In genomic region chr6:4671587-4672115, GRCh38 we compare ENCODE assay signal across 1 cellular context.
A peak's percentile ranks its signal among the peaks of the same experiment; 100 is the strongest.
TF ChIP-seq lines count a peak whose summit lies in the region.

No MANE protein-coding gene starts in this region.

TF ChIP-seq in K562, 482 proteins besides CTCF, POLR2A, EP300 and RAD21 (continued from another document):
- TF ChIP-seq VEZF1 (CRISPR knock-in tag; IDR thresholded peaks at IDR 0.05) (no peak), ZNF280A (IDR thresholded peaks at IDR 0.05; ENCODE audit: low read depth, partially characterized antibody) (no peak), CBFA2T2 (conservative IDR thresholded peaks at IDR 0.05) (no peak), ADNP (tag; IDR thresholded peaks at IDR 0.05) (peak; percentile 55; the same call in 1 of the 2 replicates), NCOA6 (IDR thresholded peaks at IDR 0.05) (no peak), MTA2 (IDR thresholded peaks at IDR 0.05; ENCODE audit: low read depth) (no peak), HSF4 (CRISPR knock-in tag; IDR thresholded peaks at IDR 0.05; ENCODE audit: borderline replicate concordance) (no peak), MBD2 (IDR thresholded peaks at IDR 0.05; ENCODE audit: borderline replicate concordance, low read depth) (no peak), ZNF507 (tag; conservative IDR thresholded peaks at IDR 0.05) (no peak), GTF2F1 (IDR thresholded peaks at IDR 0.05; ENCODE audit: low read depth, low read length) (no peak), KDM4B (IDR thresholded peaks at IDR 0.05; ENCODE audit: borderline replicate concordance in 2 of 2, low read depth in 1 of 2) (no peak), ASH1L (IDR thresholded peaks at IDR 0.05; ENCODE audit: borderline replicate concordance, low read depth, partially characterized antibody) (no peak), RBM25 (IDR thresholded peaks at IDR 0.05; ENCODE audit: low read depth, low read length, severe bottlenecking) (peak; percentile 71), KDM2B (CRISPR knock-in tag; IDR thresholded peaks at IDR 0.05) (no peak), ZNF174 (CRISPR knock-in tag; IDR thresholded peaks at IDR 0.05) (no peak), ID3 (CRISPR knock-in tag; IDR thresholded peaks at IDR 0.05) (no peak), ID3 (tag; IDR thresholded peaks at IDR 0.05) (no peak), FOXA3 (CRISPR knock-in tag; conservative IDR thresholded peaks at IDR 0.05 in 1 of 2, IDR thresholded peaks at IDR 0.05 in 1 of 2) (no peak), ZBTB2 (IDR thresholded peaks at IDR 0.05) (no peak), GTF3C2 (IDR thresholded peaks at IDR 0.05; ENCODE audit: borderline replicate concordance, extremely low read depth, insufficient read length) (no peak), SMARCE1 (IDR thresholded peaks at IDR 0.05) (no peak), ZNF589 (CRISPR knock-in tag; IDR thresholded peaks at IDR 0.05; ENCODE audit: low read depth) (no peak), CREM (IDR thresholded peaks at IDR 0.05; ENCODE audit: low read depth) (no peak), ZNF124 (CRISPR knock-in tag; IDR thresholded peaks at IDR 0.05) (no peak), ZKSCAN3 (CRISPR knock-in tag; IDR thresholded peaks at IDR 0.05) (no peak), SRSF9 (IDR thresholded peaks at IDR 0.05; ENCODE audit: borderline replicate concordance, low read depth, low read length) (no peak), ZNF232 (CRISPR knock-in tag; IDR thresholded peaks at IDR 0.05) (no peak), BCOR (IDR thresholded peaks at IDR 0.05) (peak; percentile 50; the same call in 1 of the 2 replicates), CTBP1 (IDR thresholded peaks at IDR 0.05; ENCODE audit: borderline replicate concordance) (no peak), ZBTB11 (CRISPR knock-in tag; IDR thresholded peaks at IDR 0.05) (no peak), POLR2G (IDR thresholded peaks at IDR 0.05; ENCODE audit: low read depth, low read length) (no peak), NRF1 (conservative IDR thresholded peaks at IDR 0.05 in 1 of 2, IDR thresholded peaks at IDR 0.05 in 1 of 2) (no peak), KLF1 (tag; IDR thresholded peaks at IDR 0.05) (no peak), ZEB2 (IDR thresholded peaks at IDR 0.05) (no peak), KDM1A (IDR thresholded peaks at IDR 0.05) (0 out of 4 replicates have a peak, but pooled peaks of 1 of the 2 experiments have one; percentile 24), ZNF217 (CRISPR knock-in tag; IDR thresholded peaks at IDR 0.05) (no peak), RCOR1 (IDR thresholded peaks at IDR 0.05; ENCODE audit: borderline replicate concordance in 1 of 2, low read depth in 2 of 2, low read length in 2 of 2) (peak in 1 of 2 experiments; percentile 29; a peak in 1 of 4 replicates), IRF9 (tag; IDR thresholded peaks at IDR 0.05) (no peak), ATF3 (IDR thresholded peaks at IDR 0.05) (no peak), ATF3 (CRISPR knock-in tag; conservative IDR thresholded peaks at IDR 0.05) (no peak), PHB (CRISPR knock-in tag; IDR thresholded peaks at IDR 0.05) (no peak)
